8 cellular contexts compared by ENCODE assay signal in genomic region chr20:37096415-37097039, GRCh38. TPM values are rescaled to one million over a fixed set of nuclear protein-coding genes. Genes with fewer than 3 reads are reported as not detected.
A peak's percentile ranks its signal among the peaks of the same experiment; 100 is the strongest.
DNase-seq lines count a peak whose midpoint lies in the region; ATAC-seq and TF ChIP-seq lines count a peak whose summit lies in the region.

No MANE protein-coding gene starts in this region.

- BruUV-seq in HCT116 (replicated peaks; lab: Mats Ljungman, UMichigan) = no TSS peak

- intact Hi-C loops in HCT116 (cut with micrococcal nuclease) (no loop called here), mucosa of descending colon (cut with DNase I, micrococcal nuclease) (no loop called here), body of pancreas (cut with DNase I) (no loop called here)
- intact Hi-C loops in activated T-helper 2 cell treated with anti-CD3 and anti-CD28 coated beads, Interferon-gamma antibody, Interleukin-2, Interleukin-4, amounts not matched to agents 10 μg/mL and 5 μg/mL and 100 μg/mL, durations not matched to agents 14 hours and 24 hours and 36 hours (cut with micrococcal nuclease) = loop anchor here (2.0 to 10.0 kb wide), 2 partner anchors 26 to 82 kb away; no protein-coding TSS in a partner anchor

- no peaks in the 10 kb centered on the region for H3K9me3 ChIP-seq in HCT116 (ENCODE audit: control insufficient read depth in 1 of 2, insufficient read depth in 1 of 2, low read depth in 1 of 2, low read length in 2 of 2)
- H3K9me3 ChIP-seq in mucosa of descending colon = no peaks in the 10 kb centered on the region
- H3K9me3 ChIP-seq in body of pancreas = no peaks in the 10 kb centered on the region

- WGBS in body of pancreas, 2 donors = 62 to 78% methylated on average over 11 of the region's 11 CpGs

- peaks cover 41% of the 10 kb centered on the region for H3K79me2 ChIP-seq in HCT116 (ENCODE audit: insufficient read depth, low read length)

- ATAC-seq in HCT116 = no peak
- no peak for ATAC-seq in GM21515 (IDR thresholded peaks at IDR 0.05; ENCODE audit: unreplicated experiment)
- no peak for ATAC-seq in mucosa of descending colon
- no peak for ATAC-seq in body of pancreas

- RAD21 ChIA-PET in HCT116 (lab: Charles Lee; ENCODE audit: low non-redundant PET in 1 of 2, low total read pairs in 2 of 2, uncharacterized antibody in 2 of 2, unreplicated experiment in 2 of 2) = no interaction called here

- H3K27ac Mint-ChIP-seq in activated T-helper 2 cell treated with anti-CD3 and anti-CD28 coated beads, Interferon-gamma antibody, Interleukin-2, Interleukin-4, amounts not matched to agents 10 μg/mL and 5 μg/mL and 100 μg/mL, durations not matched to agents 14 hours and 24 hours and 36 hours = peak overlapping the region; percentile 100
- peak overlapping the region; percentile 99 for H3K27ac Mint-ChIP-seq in mesothelial cell of epicardium

- DNase-seq in AG04449 (ENCODE audit: low read depth, low spot score) = no peak
- DNase-seq in HCT116 (ENCODE audit: low read depth, low spot score) = no peak
- no peak for DNase-seq in activated T-helper 2 cell treated with anti-CD3 and anti-CD28 coated beads, Interferon-gamma antibody, Interleukin-2, Interleukin-4, amounts not matched to agents 10 μg/mL and 5 μg/mL and 100 μg/mL, durations not matched to agents 14 hours and 24 hours and 36 hours (ENCODE audit: low spot score)
- no peak for DNase-seq in mesothelial cell of epicardium (ENCODE audit: low spot score in 2 of 2, unreplicated experiment in 2 of 2)
- DNase-seq in mucosa of descending colon = no peak
- no peak for DNase-seq in body of pancreas
- no peak for DNase-seq in NCI-H2196 treated with DMSO at 0.1 percent for 48 hours (lab: John Stamatoyannopoulos, UW; ENCODE audit: unreplicated experiment)

- H3K4me1 ChIP-seq in HCT116 (ENCODE audit: control insufficient read depth in 1 of 2, insufficient read depth in 2 of 2, low read length in 2 of 2) (peaks cover 14 to 20% of the 10 kb centered on the region in 2 experiments), mucosa of descending colon (ENCODE audit: low read depth) (peaks cover 8% of the 10 kb centered on the region), body of pancreas (peaks cover 13% of the 10 kb centered on the region)

- no peak for TF ChIP-seq RAD21 in HCT116 (IDR thresholded peaks at IDR 0.05; ENCODE audit: low read depth)

- CTCF ChIA-PET in AG04449 (lab: Yijun Ruan, JAX) = interaction anchor here (0.6 to 3.6 kb wide), 6 partner anchors 10 to 82 kb away, joined by 3 to 21 read pairs (median 4); no protein-coding TSS in a partner anchor
- CTCF ChIA-PET in HCT116 (lab: Charles Lee) = no interaction called here

- peaks cover 33% of the 10 kb centered on the region for H3K36me3 Mint-ChIP-seq in activated T-helper 2 cell treated with anti-CD3 and anti-CD28 coated beads, Interferon-gamma antibody, Interleukin-2, Interleukin-4, amounts not matched to agents 10 μg/mL and 5 μg/mL and 100 μg/mL, durations not matched to agents 14 hours and 24 hours and 36 hours (ENCODE audit: low read depth)
- H3K36me3 Mint-ChIP-seq in mesothelial cell of epicardium = no peaks in the 10 kb centered on the region

- TF ChIP-seq CTCF in AG04449 (IDR thresholded peaks at IDR 0.05; ENCODE audit: insufficient read depth, low read length, missing control alignments) (no peak), HCT116 (IDR thresholded peaks at IDR 0.05 in 2 of 3, conservative IDR thresholded peaks at IDR 0.05 in 1 of 3; ENCODE audit: borderline replicate concordance in 1 of 3, insufficient read depth in 1 of 3, low read depth in 2 of 3, low read length in 2 of 3) (no peak), mesothelial cell of epicardium (IDR thresholded peaks at IDR 0.05; ENCODE audit: unreplicated experiment) (no peak), mucosa of descending colon (IDR thresholded peaks at IDR 0.05) (no peak), body of pancreas (IDR thresholded peaks at IDR 0.05) (no peak)

- H3K4me3 ChIP-seq in AG04449 (ENCODE audit: low read depth, low read length) (peak overlapping the region; percentile 85), HCT116 (replicated peaks in 1 of 2; ENCODE audit: low read depth in 1 of 2, low read length in 2 of 2) (peak overlapping the region; percentile 74 to 91), mucosa of descending colon (no peak overlapping the region), body of pancreas (no peak overlapping the region)

- H3K9ac ChIP-seq in HCT116 (ENCODE audit: low read length) = peak overlapping the region; percentile 84

- H3K27me3 Mint-ChIP-seq in activated T-helper 2 cell treated with anti-CD3 and anti-CD28 coated beads, Interferon-gamma antibody, Interleukin-2, Interleukin-4, amounts not matched to agents 10 μg/mL and 5 μg/mL and 100 μg/mL, durations not matched to agents 14 hours and 24 hours and 36 hours (ENCODE audit: low read depth) = peaks cover 8% of the 10 kb centered on the region
- H3K27me3 Mint-ChIP-seq in mesothelial cell of epicardium (ENCODE audit: low read depth) = no peaks in the 10 kb centered on the region

- peak overlapping the region; percentile 95 for H2AFZ ChIP-seq in HCT116 (ENCODE audit: low read depth, low read length, poor library complexity, severe bottlenecking)

- no peaks in the 10 kb centered on the region for H3K9me3 Mint-ChIP-seq in activated T-helper 2 cell treated with anti-CD3 and anti-CD28 coated beads, Interferon-gamma antibody, Interleukin-2, Interleukin-4, amounts not matched to agents 10 μg/mL and 5 μg/mL and 100 μg/mL, durations not matched to agents 14 hours and 24 hours and 36 hours
- no peaks in the 10 kb centered on the region for H3K9me3 Mint-ChIP-seq in mesothelial cell of epicardium

- H3K9me2 ChIP-seq in HCT116 (ENCODE audit: insufficient read depth) = no peaks in the 10 kb centered on the region

- peak overlapping the region; percentile 74 for H3K27ac ChIP-seq in HCT116 (ENCODE audit: low read depth, low read length)
- H3K27ac ChIP-seq in body of pancreas = peak overlapping the region in 2 of 4 donors; percentile 71 to 72

- peaks cover 32% of the 10 kb centered on the region for H3K4me1 Mint-ChIP-seq in activated T-helper 2 cell treated with anti-CD3 and anti-CD28 coated beads, Interferon-gamma antibody, Interleukin-2, Interleukin-4, amounts not matched to agents 10 μg/mL and 5 μg/mL and 100 μg/mL, durations not matched to agents 14 hours and 24 hours and 36 hours (ENCODE audit: low read depth)
- H3K4me1 Mint-ChIP-seq in mesothelial cell of epicardium = peaks cover 11% of the 10 kb centered on the region

- TF ChIP-seq POLR2A in HCT116 (IDR thresholded peaks at IDR 0.05; ENCODE audit: borderline replicate concordance, extremely low read depth, insufficient read depth, insufficient read length) (no peak), body of pancreas (IDR thresholded peaks at IDR 0.05) (no peak)

- POLR2A ChIA-PET in AG04449 (lab: Yijun Ruan, JAX) = no interaction called here
- POLR2A ChIA-PET in HCT116 (lab: Charles Lee) = interaction anchor here (1.6 kb wide), 1 partner anchor 12 kb away, joined by 5 read pairs; no protein-coding TSS in a partner anchor

- H3K27me3 ChIP-seq in HCT116 (ENCODE audit: insufficient read depth, low read length) = no peaks in the 10 kb centered on the region
- H3K27me3 ChIP-seq in body of pancreas = no peaks in the 10 kb centered on the region

- H4K20me1 ChIP-seq in HCT116 (ENCODE audit: insufficient read depth) = no peaks in the 10 kb centered on the region

- peak overlapping the region; percentile 96 for H3K4me3 Mint-ChIP-seq in activated T-helper 2 cell treated with anti-CD3 and anti-CD28 coated beads, Interferon-gamma antibody, Interleukin-2, Interleukin-4, amounts not matched to agents 10 μg/mL and 5 μg/mL and 100 μg/mL, durations not matched to agents 14 hours and 24 hours and 36 hours (ENCODE audit: low read depth)
- peak overlapping the region; percentile 100 for H3K4me3 Mint-ChIP-seq in mesothelial cell of epicardium

- no peaks in the 10 kb centered on the region for H3K36me3 ChIP-seq in HCT116 (ENCODE audit: control insufficient read depth in 1 of 2, insufficient read depth in 2 of 2, low read length in 2 of 2)
- no peaks in the 10 kb centered on the region for H3K36me3 ChIP-seq in mucosa of descending colon (ENCODE audit: low read depth)
- H3K36me3 ChIP-seq in body of pancreas (replicated peaks in 1 of 2; ENCODE audit: insufficient read depth in 1 of 2, low read depth in 2 of 2) = no peaks in the 10 kb centered on the region

- peak overlapping the region; percentile 80 for H3K4me2 ChIP-seq in HCT116 (ENCODE audit: low read length)

TF ChIP-seq in HCT116, 20 proteins besides CTCF, POLR2A, EP300 and RAD21:
- no peak for TF ChIP-seq ATF3 (IDR thresholded peaks at IDR 0.05)

RNA-seq across cellular contexts. Expression of gene RBL1, which starts 0.7 kb away (rescaled TPM):
- total RNA-seq in HCT116 (2021; ENCODE audit: unreplicated experiment) (16.9 TPM), mesothelial cell of epicardium (8.8 to 13.6 TPM (median 9.0 TPM) in 3 replicates), mucosa of descending colon (1 to 10 TPM; 5.8 to 7.6 (median 6.6) TPM), body of pancreas (10 to 100 TPM in 1 of 2 donors, 1 to 10 TPM in 1; 4.4 to 11.9 TPM)
- 3.5 TPM in 2 replicates for polyA plus RNA-seq in HCT116 (2012)
- 45.7 and 49.1 TPM in 2 replicates for total RNA-seq in activated T-helper 2 cell treated with anti-CD3 and anti-CD28 coated beads, Interferon-gamma antibody, Interleukin-2, Interleukin-4, amounts not matched to agents 10 μg/mL and 5 μg/mL and 100 μg/mL, durations not matched to agents 14 hours and 24 hours and 36 hours

Comparison
In these comparisons a context has a peak if more than half of its experiments do, and no peak if none do; other contexts are left out.
1. H3K4me3 ChIP-seq: peak in AG04449 (single experiment) and HCT116 (2 of 2); none in mucosa of descending colon (single experiment) and body of pancreas (0 of 2).